ENCODE assay signal across 22 cellular contexts in the genomic region with DNA sequence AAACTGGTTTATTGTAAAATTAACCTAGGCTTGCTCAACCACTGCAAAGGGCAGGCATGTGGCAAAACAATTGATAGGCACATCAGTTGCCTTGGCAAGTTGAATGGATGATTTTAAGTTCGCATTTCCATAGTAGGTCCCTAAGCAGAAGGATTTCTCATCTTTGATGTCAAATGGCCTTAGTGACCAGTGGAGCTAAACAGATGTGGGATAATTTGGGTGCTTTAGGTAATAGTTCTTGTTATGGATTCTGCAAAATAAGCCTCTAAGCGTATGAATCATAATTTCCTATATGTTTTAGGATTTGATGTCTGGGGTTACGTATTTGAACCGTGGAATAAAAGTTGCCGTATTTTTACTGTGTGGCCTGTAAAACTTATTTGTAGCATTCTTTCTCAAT.
A peak's percentile ranks its signal among the peaks of the same experiment; 100 is the strongest.
DNase-seq lines count a peak whose midpoint lies in the region; ATAC-seq and TF ChIP-seq lines count a peak whose summit lies in the region.
"Had no signal": no experiment of that assay in that cellular context is flagged by ENCODE, and none has a peak within 500 bp of the region (broad histone marks: within the 10 kb centered on the region; RNA-seq: fewer than 3 reads in every experiment).

No MANE protein-coding gene starts in this region.

- TF ChIP-seq CTCF in parathyroid adenoma (IDR thresholded peaks at IDR 0.05) (no peak), GM23338 (conservative IDR thresholded peaks at IDR 0.05; ENCODE audit: low read depth in 2 of 2) (no peak)

- no peaks in the 10 kb centered on the region for H3K9me2 ChIP-seq in GM23338 (ENCODE audit: insufficient read depth)

- H3K36me3 ChIP-seq in parathyroid adenoma (ENCODE audit: control insufficient read depth, insufficient read depth, low read length) (no peaks in the 10 kb centered on the region), GM23338 (ENCODE audit: insufficient read depth) (no peaks in the 10 kb centered on the region)
- H3K36me3 ChIP-seq: HAP-1, MG63 had no signal

- H3K27me3 ChIP-seq in parathyroid adenoma (ENCODE audit: control insufficient read depth, insufficient read depth, low read length), result no peaks in the 10 kb centered on the region
- H3K27me3 ChIP-seq in GM23338 (ENCODE audit: insufficient read depth), result 0 out of 2 replicates have a peak, but pooled peaks cover 5% of the 10 kb centered on the region
- H3K27me3 ChIP-seq: MG63 had no signal

- ATAC-seq in stimulated activated naive CD8-positive, alpha-beta T cell treated with anti-CD3 and anti-CD28 coated beads, Interleukin-15, amount 100 ng/mL, for 72 hours, result no peak
- ATAC-seq in GM23338, result no peak

- H3F3A ChIP-seq in GM23338 (replicated peaks; ENCODE audit: low read depth), result no peaks in the 10 kb centered on the region

- peaks cover 31% of the 10 kb centered on the region for H3K4me1 ChIP-seq in parathyroid adenoma
- H3K4me1 ChIP-seq in GM23338 (ENCODE audit: insufficient read depth), result peaks cover 6% of the 10 kb centered on the region; the same call in 1 of the 2 replicates

- no peaks in the 10 kb centered on the region for H3K9me3 ChIP-seq in parathyroid adenoma (ENCODE audit: control insufficient read depth, low read length)
- H3K9me3 ChIP-seq: HAP-1, MG63 had no signal

- peaks cover 70% of the 10 kb centered on the region for H3K4me1 Mint-ChIP-seq in stimulated activated naive CD8-positive, alpha-beta T cell treated with anti-CD3 and anti-CD28 coated beads, Interleukin-15, Interleukin-2, amounts not matched to agents 100 ng/mL and 50 ng/mL, for 24 hours (ENCODE audit: low read depth)
- H3K4me1 Mint-ChIP-seq in stimulated activated naive CD8-positive, alpha-beta T cell treated with anti-CD3 and anti-CD28 coated beads, Interleukin-15, amount 100 ng/mL, for 72 hours, result peaks cover 74% of the 10 kb centered on the region
- H3K4me1 Mint-ChIP-seq in GM23338, result peaks cover 28% of the 10 kb centered on the region

- H3K79me2 ChIP-seq in parathyroid adenoma, result peaks cover 24% of the 10 kb centered on the region
- H3K79me2 ChIP-seq in GM23338 (replicated peaks; ENCODE audit: insufficient read depth), result no peaks in the 10 kb centered on the region

- no peaks in the 10 kb centered on the region for H3K36me3 Mint-ChIP-seq in stimulated activated naive CD8-positive, alpha-beta T cell treated with anti-CD3 and anti-CD28 coated beads, Interleukin-15, Interleukin-2, amounts not matched to agents 100 ng/mL and 50 ng/mL, for 24 hours (ENCODE audit: low read depth)
- no peaks in the 10 kb centered on the region for H3K36me3 Mint-ChIP-seq in GM23338 (ENCODE audit: low read depth)
- H3K36me3 Mint-ChIP-seq: brain had no signal

- peak overlapping the region; percentile 16 for H3K27ac Mint-ChIP-seq in stimulated activated naive CD8-positive, alpha-beta T cell treated with anti-CD3 and anti-CD28 coated beads, Interleukin-15, Interleukin-2, amounts not matched to agents 100 ng/mL and 50 ng/mL, for 24 hours
- H3K27ac Mint-ChIP-seq in stimulated activated naive CD8-positive, alpha-beta T cell treated with anti-CD3 and anti-CD28 coated beads, Interleukin-15, amount 100 ng/mL, for 72 hours, result no peak overlapping the region
- no peak overlapping the region for H3K27ac Mint-ChIP-seq in GM23338
- H3K27ac Mint-ChIP-seq: activated CD4-positive, alpha-beta memory T cell treated with anti-CD3 and anti-CD28 coated beads, Interleukin-2, amount 10 ng/mL, durations not matched to agents 7 days and 5 days; activated naive CD4-positive, alpha-beta T cell treated with anti-CD3 and anti-CD28 coated beads, Interleukin-2, amount 10 ng/mL, durations not matched to agents 7 days and 5 days; CD4-positive, alpha-beta memory T cell; dendritic cell treated with granulocyte-macrophage colony-stimulating factor and Interleukin-4, amounts not matched to agents 40 ng/mL and 50 ng/mL, for 4 days; T-helper 17 cell had no signal

- no peak overlapping the region for H3K9ac ChIP-seq in parathyroid adenoma

- H3K27me3 Mint-ChIP-seq in stimulated activated naive CD8-positive, alpha-beta T cell treated with anti-CD3 and anti-CD28 coated beads, Interleukin-15, Interleukin-2, amounts not matched to agents 100 ng/mL and 50 ng/mL, for 24 hours, result no peaks in the 10 kb centered on the region
- no peaks in the 10 kb centered on the region for H3K27me3 Mint-ChIP-seq in stimulated activated naive CD8-positive, alpha-beta T cell treated with anti-CD3 and anti-CD28 coated beads, Interleukin-15, amount 100 ng/mL, for 72 hours
- H3K27me3 Mint-ChIP-seq in GM23338 (ENCODE audit: insufficient read depth, low read depth, poor library complexity), result no peaks in the 10 kb centered on the region
- H3K27me3 Mint-ChIP-seq: activated CD4-positive, alpha-beta memory T cell treated with anti-CD3 and anti-CD28 coated beads, Interleukin-2, amount 10 ng/mL, durations not matched to agents 7 days and 5 days; activated naive CD4-positive, alpha-beta T cell treated with anti-CD3 and anti-CD28 coated beads, Interleukin-2, amount 10 ng/mL, durations not matched to agents 7 days and 5 days; CD4-positive, alpha-beta memory T cell; dendritic cell treated with granulocyte-macrophage colony-stimulating factor and Interleukin-4, amounts not matched to agents 40 ng/mL and 50 ng/mL, for 4 days; T-helper 17 cell had no signal

- DNase-seq in stimulated activated naive CD8-positive, alpha-beta T cell treated with anti-CD3 and anti-CD28 coated beads, Interleukin-15, amount 100 ng/mL, for 72 hours, result no peak
- DNase-seq in epithelial cell of prostate (ENCODE audit: low read depth, low spot score) (no peak), NCI-H2081 (lab: John Stamatoyannopoulos, UW) (no peak), Kasumi-1 (lab: John Stamatoyannopoulos, UW) (no peak), cerebellum (ENCODE audit: low spot score) (no peak), GM23338 (ENCODE audit: low spot score) (no peak)
- DNase-seq: activated CD4-positive, alpha-beta memory T cell treated with anti-CD3 and anti-CD28 coated beads, Interleukin-2, amount 10 ng/mL, durations not matched to agents 7 days and 5 days; activated naive CD4-positive, alpha-beta T cell treated with anti-CD3 and anti-CD28 coated beads, Interleukin-2, amount 10 ng/mL, durations not matched to agents 7 days and 5 days; activated T-cell treated with anti-CD3 and anti-CD28 coated beads, Interleukin-2, amount 50 U/mL, for 1 hour; CD4-positive, alpha-beta memory T cell; DMS53; MG63; NCI-H1436; NCI-H774; nephron progenitor cell; stimulated activated CD4-positive, alpha-beta T cell treated with anti-CD3 and anti-CD28 coated beads, Interleukin-4, amount 100 ng/mL, for 24 hours; T-helper 17 cell had no signal

- H3K4me3 Mint-ChIP-seq in stimulated activated naive CD8-positive, alpha-beta T cell treated with anti-CD3 and anti-CD28 coated beads, Interleukin-15, Interleukin-2, amounts not matched to agents 100 ng/mL and 50 ng/mL, for 24 hours, result no peak overlapping the region
- no peak overlapping the region for H3K4me3 Mint-ChIP-seq in stimulated activated naive CD8-positive, alpha-beta T cell treated with anti-CD3 and anti-CD28 coated beads, Interleukin-15, amount 100 ng/mL, for 72 hours
- no peak overlapping the region for H3K4me3 Mint-ChIP-seq in GM23338
- H3K4me3 Mint-ChIP-seq: activated CD4-positive, alpha-beta memory T cell treated with anti-CD3 and anti-CD28 coated beads, Interleukin-2, amount 10 ng/mL, durations not matched to agents 7 days and 5 days; activated naive CD4-positive, alpha-beta T cell treated with anti-CD3 and anti-CD28 coated beads, Interleukin-2, amount 10 ng/mL, durations not matched to agents 7 days and 5 days; dendritic cell treated with granulocyte-macrophage colony-stimulating factor and Interleukin-4, amounts not matched to agents 40 ng/mL and 50 ng/mL, for 4 days; T-helper 17 cell had no signal

- peak overlapping the region; percentile 100 for H3K27ac ChIP-seq in epithelial cell of prostate
- peak overlapping the region; percentile 49 for H3K27ac ChIP-seq in parathyroid adenoma
- H3K27ac ChIP-seq in GM23338 (ENCODE audit: low read depth), result no peak overlapping the region

- H3K9me3 Mint-ChIP-seq in stimulated activated naive CD8-positive, alpha-beta T cell treated with anti-CD3 and anti-CD28 coated beads, Interleukin-15, Interleukin-2, amounts not matched to agents 100 ng/mL and 50 ng/mL, for 24 hours, result no peaks in the 10 kb centered on the region
- H3K9me3 Mint-ChIP-seq in stimulated activated naive CD8-positive, alpha-beta T cell treated with anti-CD3 and anti-CD28 coated beads, Interleukin-15, amount 100 ng/mL, for 72 hours, result no peaks in the 10 kb centered on the region
- H3K9me3 Mint-ChIP-seq in GM23338, result no peaks in the 10 kb centered on the region
- H3K9me3 Mint-ChIP-seq: activated CD4-positive, alpha-beta memory T cell treated with anti-CD3 and anti-CD28 coated beads, Interleukin-2, amount 10 ng/mL, durations not matched to agents 7 days and 5 days; activated naive CD4-positive, alpha-beta T cell treated with anti-CD3 and anti-CD28 coated beads, Interleukin-2, amount 10 ng/mL, durations not matched to agents 7 days and 5 days; brain; CD4-positive, alpha-beta memory T cell; dendritic cell treated with granulocyte-macrophage colony-stimulating factor and Interleukin-4, amounts not matched to agents 40 ng/mL and 50 ng/mL, for 4 days; nephron progenitor cell had no signal

- no peak overlapping the region for H3K4me2 ChIP-seq in parathyroid adenoma (ENCODE audit: low read length)
- no peak overlapping the region for H3K4me2 ChIP-seq in GM23338

- no peak overlapping the region for H3K4me3 ChIP-seq in parathyroid adenoma (ENCODE audit: low read depth, low read length)
- no peak overlapping the region for H3K4me3 ChIP-seq in GM23338
- H3K4me3 ChIP-seq: HAP-1, MG63 had no signal

- H2AFZ ChIP-seq in parathyroid adenoma (no peak overlapping the region), GM23338 (no peak overlapping the region)

- no peaks in the 10 kb centered on the region; the same call in 1 of the 2 replicates for H4K20me1 ChIP-seq in GM23338 (replicated peaks; ENCODE audit: insufficient read depth)

TF ChIP-seq in GM23338, 12 proteins besides CTCF, POLR2A, EP300 and RAD21:
- TF ChIP-seq CREB1 (CRISPR knock-in tag; IDR thresholded peaks at IDR 0.05; ENCODE audit: low read depth) (no peak), STAT1 (IDR thresholded peaks at IDR 0.05; ENCODE audit: unreplicated experiment) (no peak), NANOG (IDR thresholded peaks at IDR 0.05; ENCODE audit: borderline replicate concordance) (no peak)
TF ChIP-seq in GM23338: peak in this region for 0.
